Comparison of ENCODE assay signal across 13 cellular contexts in genomic region chr20:17651761-17652388, GRCh38. TPM values are rescaled to one million over a fixed set of nuclear protein-coding genes. Genes with fewer than 3 reads are reported as not detected.
A peak's percentile ranks its signal among the peaks of the same experiment; 100 is the strongest.
DNase-seq lines count a peak whose midpoint lies in the region; ATAC-seq, FAIRE-seq and TF ChIP-seq lines count a peak whose summit lies in the region.
"Had no signal": no experiment of that assay in that cellular context is flagged by ENCODE, and none has a peak within 500 bp of the region (broad histone marks: within the 10 kb centered on the region; RNA-seq: fewer than 3 reads in every experiment).

No MANE protein-coding gene starts in this region.

- H3K4me3 Mint-ChIP-seq in CD8-positive, alpha-beta memory T cell: no peak overlapping the region
- H3K4me3 Mint-ChIP-seq: stimulated activated naive CD8-positive, alpha-beta T cell treated with anti-CD3 and anti-CD28 coated beads, Interleukin-15, Interleukin-2, amounts not matched to agents 100 ng/mL and 50 ng/mL, for 24 hours had no signal

- H3K27ac ChIP-seq in A549 (peak overlapping the region in 1 of 2 experiments; percentile 54; a peak in 3 of 6 replicates), PC-9 (no peak overlapping the region), small intestine (ENCODE audit: low read depth in 1 of 2, low read length in 1 of 2) (no peak overlapping the region)
- no peak overlapping the region for H3K27ac ChIP-seq in CD8-positive, alpha-beta memory T cell (ENCODE audit: low read depth, low read length)

- CTCF ChIA-PET in A549 (lab: Yijun Ruan, JAX) (interaction anchor here (0.9 to 5.7 kb wide), 6 partner anchors 10 to 29 kb away, joined by 3 to 25 read pairs (median 4); no protein-coding TSS in a partner anchor), PC-9 (lab: Charles Lee) (no interaction called here)
- CTCF ChIA-PET in CD8-positive, alpha-beta memory T cell (lab: Charles Lee): no interaction called here

- H3K4me1 Mint-ChIP-seq in CD8-positive, alpha-beta memory T cell: peaks cover 0 to 4% (median 4%) of the 10 kb centered on the region in 3 donors

- H3K9me2 ChIP-seq in PC-9 (ENCODE audit: insufficient read depth): no peaks in the 10 kb centered on the region

- 88% methylated on average over 2 of the region's 2 CpGs for WGBS in A549 (ENCODE audit: missing lambda C conversion rate)
- WGBS in small intestine, 3 donors: 37 to 59% (median 43%) methylated on average over 2 of the region's 2 CpGs

- no peaks in the 10 kb centered on the region for H3K27me3 Mint-ChIP-seq in CD8-positive, alpha-beta memory T cell
- H3K27me3 Mint-ChIP-seq: naive B cell; stimulated activated naive CD8-positive, alpha-beta T cell treated with anti-CD3 and anti-CD28 coated beads, Interleukin-15, Interleukin-2, amounts not matched to agents 100 ng/mL and 50 ng/mL, for 24 hours had no signal

- FAIRE-seq in A549 (lab: Jason Lieb, UNC) (no peak), small intestine (lab: Jason Lieb, UNC) (no peak)

- peaks cover 7% of the 10 kb centered on the region; the same call in 1 of the 2 replicates for H3K79me2 ChIP-seq in PC-9 (ENCODE audit: low read depth)

- no peaks in the 10 kb centered on the region for H3K27me3 ChIP-seq in PC-9 (ENCODE audit: insufficient read depth, low read depth)
- no peaks in the 10 kb centered on the region for H3K27me3 ChIP-seq in small intestine (ENCODE audit: control insufficient read depth in 2 of 2, insufficient read depth in 2 of 2, low read length in 2 of 2)
- H3K27me3 ChIP-seq in CD8-positive, alpha-beta memory T cell (ENCODE audit: insufficient read depth, low read length, poor library complexity, severe bottlenecking): no peaks in the 10 kb centered on the region

- peaks cover 2 to 12% (median 6%) of the 10 kb centered on the region in 3 donors for H3K36me3 Mint-ChIP-seq in CD8-positive, alpha-beta memory T cell

- H3K9me3 Mint-ChIP-seq in CD8-positive, alpha-beta memory T cell: no peaks in the 10 kb centered on the region
- H3K9me3 Mint-ChIP-seq: naive B cell; stimulated activated naive CD8-positive, alpha-beta T cell treated with anti-CD3 and anti-CD28 coated beads, Interleukin-15, Interleukin-2, amounts not matched to agents 100 ng/mL and 50 ng/mL, for 24 hours had no signal

- H3K4me1 ChIP-seq in A549 (peaks cover 26% of the 10 kb centered on the region), PC-9 (replicated peaks; ENCODE audit: insufficient read depth) (no peaks in the 10 kb centered on the region), small intestine (ENCODE audit: control insufficient read depth in 2 of 2, insufficient read depth in 1 of 2, low read depth in 1 of 2, low read length in 1 of 2) (peaks cover 0 to 14% of the 10 kb centered on the region in 2 donors)
- H3K4me1 ChIP-seq in CD8-positive, alpha-beta memory T cell (ENCODE audit: insufficient read depth, low read length): no peaks in the 10 kb centered on the region

- TF ChIP-seq EP300 in A549 (IDR thresholded peaks at IDR 0.05): no peak

- peak in 1 of 2 experiments; percentile 2; a peak in 1 of 5 replicates for TF ChIP-seq RAD21 in A549 (conservative IDR thresholded peaks at IDR 0.05 in 1 of 2, IDR thresholded peaks at IDR 0.05 in 1 of 2)

- ATAC-seq in A549 (peak; percentile 11 to 15; a peak in 4 of 6 replicates), left lobe of liver (peak; percentile 19), GM19463 (IDR thresholded peaks at IDR 0.05; ENCODE audit: unreplicated experiment) (no peak)

- TF ChIP-seq POLR2A in A549 (IDR thresholded peaks at IDR 0.05; ENCODE audit: low read length): no peak

- no peak overlapping the region for H2AFZ ChIP-seq in PC-9

- POLR2A ChIA-PET in A549 (lab: Yijun Ruan, JAX): interaction anchor here (0.5 kb wide), 1 partner anchor 349 kb away, joined by 3 read pairs; no protein-coding TSS in a partner anchor
- POLR2A ChIA-PET in PC-9 (lab: Charles Lee; ENCODE audit: unreplicated experiment): no interaction called here
- POLR2A ChIA-PET in CD8-positive, alpha-beta memory T cell (lab: Charles Lee): no interaction called here

- peaks cover 7% of the 10 kb centered on the region for H4K20me1 ChIP-seq in PC-9 (ENCODE audit: insufficient read depth)

- no TSS peak for BruUV-seq in PC-9 (replicated peaks; lab: Mats Ljungman, UMichigan)

- H3F3A ChIP-seq in PC-9 (ENCODE audit: insufficient read depth, low read depth): no peaks in the 10 kb centered on the region

- no peak for TF ChIP-seq CTCF in A549 (IDR thresholded peaks at IDR 0.05)
- TF ChIP-seq CTCF in PC-9 (conservative IDR thresholded peaks at IDR 0.05): peak; percentile 39; the same call in 1 of the 2 replicates

- intact Hi-C loops in PC-9 (cut with micrococcal nuclease; ENCODE audit: unreplicated experiment): loop anchor here (1.0 kb wide), 2 partner anchors 246 to 287 kb away; no protein-coding TSS in a partner anchor

- H3K4me2 ChIP-seq in A549: peak overlapping the region; percentile 28; the same call in 1 of the 3 replicates
- no peak overlapping the region for H3K4me2 ChIP-seq in PC-9

- H3K27ac Mint-ChIP-seq in CD8-positive, alpha-beta memory T cell: peak overlapping the region in 1 of 8 donors; percentile 33

- DNase-seq in A549 (ENCODE audit: low read depth in 1 of 2, low spot score in 1 of 2) (peak in 1 of 2 experiments; percentile 21), EH (ENCODE audit: low read depth) (peak; percentile 41), PC-9 (peak in 1 of 2 experiments; percentile 30), left lobe of liver (ENCODE audit: low spot score) (no peak), small intestine (no peak), activated gamma-delta T cell (lab: John Stamatoyannopoulos, UW) (no peak)
- no peak for DNase-seq in CD8-positive, alpha-beta memory T cell
- DNase-seq: activated gamma-delta T cell treated with Interleukin-2 at 50 U/mL for 16 hours, dermis blood vessel endothelial cell, naive B cell, NCI-H1436 treated with DMSO at 0.1 percent for 48 hours had no signal

- H3K4me3 ChIP-seq in A549: no peak overlapping the region
- no peak overlapping the region for H3K4me3 ChIP-seq in PC-9
- no peak overlapping the region for H3K4me3 ChIP-seq in small intestine (ENCODE audit: low read depth in 1 of 2, low read length in 2 of 2)
- no peak overlapping the region for H3K4me3 ChIP-seq in CD8-positive, alpha-beta memory T cell (ENCODE audit: low read length)

- no peaks in the 10 kb centered on the region for H3K9me3 ChIP-seq in A549
- H3K9me3 ChIP-seq in PC-9 (ENCODE audit: insufficient read depth, low read depth): no peaks in the 10 kb centered on the region
- H3K9me3 ChIP-seq in small intestine (ENCODE audit: control insufficient read depth, low read depth): no peaks in the 10 kb centered on the region
- no peaks in the 10 kb centered on the region for H3K9me3 ChIP-seq in CD8-positive, alpha-beta memory T cell (ENCODE audit: low read length)

- H3K36me3 ChIP-seq in PC-9 (ENCODE audit: low read depth) (0 out of 2 replicates have a peak, but pooled peaks cover 2% of the 10 kb centered on the region), small intestine (ENCODE audit: control insufficient read depth in 2 of 2, insufficient read depth in 2 of 2, low read length in 2 of 2) (peaks cover 0 to 5% of the 10 kb centered on the region in 2 donors)
- no peaks in the 10 kb centered on the region for H3K36me3 ChIP-seq in CD8-positive, alpha-beta memory T cell (ENCODE audit: insufficient read depth, low read length)

TF ChIP-seq in A549, 52 proteins besides CTCF, POLR2A, EP300 and RAD21 (continues in another document):
- TF ChIP-seq MAFK (IDR thresholded peaks at IDR 0.05; ENCODE audit: partially characterized antibody): no peak
- no peak for TF ChIP-seq BHLHE40 (IDR thresholded peaks at IDR 0.05; ENCODE audit: low read depth, low read length)
- TF ChIP-seq RNF2 (IDR thresholded peaks at IDR 0.05; ENCODE audit: borderline replicate concordance, low read depth): no peak
- no peak for TF ChIP-seq TFCP2L1 (CRISPR knock-in tag; IDR thresholded peaks at IDR 0.05)
- TF ChIP-seq HOXB5 (CRISPR knock-in tag; IDR thresholded peaks at IDR 0.05): no peak
- no peak for TF ChIP-seq SMC3 (IDR thresholded peaks at IDR 0.05)
- no peak for TF ChIP-seq PHF8 (IDR thresholded peaks at IDR 0.05; ENCODE audit: borderline replicate concordance, low read depth)
- no peak for TF ChIP-seq E2F6 (IDR thresholded peaks at IDR 0.05; ENCODE audit: borderline replicate concordance, low read depth)
- TF ChIP-seq SREBF2 (IDR thresholded peaks at IDR 0.05): no peak
- TF ChIP-seq HDAC2 (IDR thresholded peaks at IDR 0.05): no peak
- TF ChIP-seq JUN (IDR thresholded peaks at IDR 0.05): no peak
- TF ChIP-seq CEBPB (IDR thresholded peaks at IDR 0.05): no peak
- no peak for TF ChIP-seq KDM1A (IDR thresholded peaks at IDR 0.05; ENCODE audit: low read depth)
- no peak for TF ChIP-seq ZNF302 (CRISPR knock-in tag; IDR thresholded peaks at IDR 0.05)
- TF ChIP-seq NR3C1 (IDR thresholded peaks at IDR 0.05): no peak
- TF ChIP-seq FOXS1 (CRISPR knock-in tag; IDR thresholded peaks at IDR 0.05): no peak
- TF ChIP-seq RFX5 (IDR thresholded peaks at IDR 0.05): no peak
- TF ChIP-seq NFE2L2 (conservative IDR thresholded peaks at IDR 0.05; ENCODE audit: low read length): no peak

RNA-seq across cellular contexts. Expression of gene RRBP1, which starts 30.2 kb away (rescaled TPM):
- polyA plus RNA-seq in A549 (2011; rRNA removed) (51.6 and 56.5 TPM in 2 replicates), A549 (2017; fragmentation: RNase III; extraction: RNeasy Plus Mini Kit Qiagen cat#74134 plus additional on column Dnase treatment) (71.2 to 81.8 TPM (median 79.6 TPM) in 3 replicates), small intestine (100 to 1,000 TPM in 1 of 3 donors, 10 to 100 TPM in 2; 45.2 to 164 (median 59.7) TPM)
- 37.9 and 38.9 TPM in 2 replicates for polyA plus RNA-seq in A549 (2012; cell fraction: cytosol; rRNA removed)
- 98.9 and 119 TPM in 2 replicates for polyA plus RNA-seq in A549 (2012; cell fraction: nucleus; rRNA removed)
- polyA minus RNA-seq in A549 (2011; rRNA and poly(A)+ RNA removed): 33.5 and 42.1 TPM in 2 replicates
- total RNA-seq in PC-9 (2021) (144 and 156 TPM in 2 replicates), left lobe of liver (191 TPM)
- 10 to 100 TPM; 22.8 to 25.3 TPM for total RNA-seq in CD8-positive, alpha-beta memory T cell
- polyA plus RNA-seq in CD8-positive, alpha-beta memory T cell: 17.4 TPM

RNA-seq across cellular contexts. Expression of gene BANF2, which starts 47.9 kb away (rescaled TPM):
- polyA plus RNA-seq in A549 (2011; rRNA removed) (not detected in 2 replicates), A549 (2017; fragmentation: RNase III; extraction: RNeasy Plus Mini Kit Qiagen cat#74134 plus additional on column Dnase treatment) (not detected in 3 replicates), small intestine (not detected)
- not detected in 2 replicates for polyA plus RNA-seq in A549 (2012; cell fraction: cytosol; rRNA removed)
- not detected in 2 replicates for polyA plus RNA-seq in A549 (2012; cell fraction: nucleus; rRNA removed)
- not detected in 2 replicates for polyA minus RNA-seq in A549 (2011; rRNA and poly(A)+ RNA removed)
- total RNA-seq in PC-9 (2021) (not detected in 2 replicates), left lobe of liver (not detected)
- total RNA-seq in CD8-positive, alpha-beta memory T cell: not detected
- not detected for polyA plus RNA-seq in CD8-positive, alpha-beta memory T cell
- total RNA-seq: dermis blood vessel endothelial cell had no signal
